Comparison of ENCODE assay signal across 10 cellular contexts in genomic region chr1:205344010-205344808, GRCh38. TPM values are rescaled to one million over a fixed set of nuclear protein-coding genes. Genes with fewer than 3 reads are reported as not detected.
DNase-seq lines count a peak whose midpoint lies in the region; ATAC-seq and TF ChIP-seq lines count a peak whose summit lies in the region.
"Had no signal": no experiment of that assay in that cellular context is flagged by ENCODE, and none has a peak within 500 bp of the region (broad histone marks: within the 10 kb centered on the region; RNA-seq: fewer than 3 reads in every experiment).

No MANE protein-coding gene starts in this region.

- WGBS in prostate gland = 11% methylated on average over 35 of the region's 63 CpGs

- intact Hi-C loops in lower lobe of right lung (cut with DNase I) (no loop called here), prostate gland (cut with DNase I) (no loop called here)

- peaks cover 11% of the 10 kb centered on the region for H3K4me1 Mint-ChIP-seq in stimulated activated effector memory CD8-positive, alpha-beta T cell treated with anti-CD3 and anti-CD28 coated beads, Interleukin-12 subunit alpha, Interleukin-12 subunit beta, amount 100 ng/mL, for 72 hours

- 0 out of 2 replicates have a peak, but pooled peaks have one; percentile 7 for TF ChIP-seq CTCF in LNCAP (IDR thresholded peaks at IDR 0.05)
- no peak for TF ChIP-seq CTCF in lower lobe of right lung (IDR thresholded peaks at IDR 0.05)
- TF ChIP-seq CTCF in prostate gland (IDR thresholded peaks at IDR 0.05) = no peak

- H3K36me3 ChIP-seq in lower lobe of right lung = no peaks in the 10 kb centered on the region
- no peaks in the 10 kb centered on the region for H3K36me3 ChIP-seq in prostate gland

- H3K4me3 ChIP-seq in lower lobe of right lung (peak overlapping the region; percentile 42), prostate gland (peak overlapping the region in 1 of 2 donors; percentile 16)

- no peak for TF ChIP-seq POLR2A in prostate gland (IDR thresholded peaks at IDR 0.05)

- H3K9me3 Mint-ChIP-seq in stimulated activated effector memory CD8-positive, alpha-beta T cell treated with anti-CD3 and anti-CD28 coated beads, Interleukin-12 subunit alpha, Interleukin-12 subunit beta, amount 100 ng/mL, for 72 hours = no peaks in the 10 kb centered on the region

- H3K9me3 ChIP-seq in lower lobe of right lung = no peaks in the 10 kb centered on the region
- no peaks in the 10 kb centered on the region for H3K9me3 ChIP-seq in prostate gland

- no peak overlapping the region for H3K27ac Mint-ChIP-seq in stimulated activated effector memory CD8-positive, alpha-beta T cell treated with anti-CD3 and anti-CD28 coated beads, Interleukin-12 subunit alpha, Interleukin-12 subunit beta, amount 100 ng/mL, for 72 hours

- H3K4me1 ChIP-seq in lower lobe of right lung (peaks cover 15% of the 10 kb centered on the region), prostate gland (replicated peaks) (peaks cover 12% of the 10 kb centered on the region)

- no peaks in the 10 kb centered on the region for H3K36me3 Mint-ChIP-seq in stimulated activated effector memory CD8-positive, alpha-beta T cell treated with anti-CD3 and anti-CD28 coated beads, Interleukin-12 subunit alpha, Interleukin-12 subunit beta, amount 100 ng/mL, for 72 hours

- peak; percentile 60 to 74 for ATAC-seq in lower lobe of right lung
- peak; percentile 58 for ATAC-seq in stimulated activated effector memory CD8-positive, alpha-beta T cell treated with anti-CD3 and anti-CD28 coated beads, Interleukin-12 subunit alpha, Interleukin-12 subunit beta, amount 100 ng/mL, for 72 hours

- peak overlapping the region; percentile 59 for H3K4me3 Mint-ChIP-seq in stimulated activated effector memory CD8-positive, alpha-beta T cell treated with anti-CD3 and anti-CD28 coated beads, Interleukin-12 subunit alpha, Interleukin-12 subunit beta, amount 100 ng/mL, for 72 hours

- H3K27me3 ChIP-seq in lower lobe of right lung (ENCODE audit: low read depth) = peaks cover 45% of the 10 kb centered on the region
- peaks cover 6% of the 10 kb centered on the region for H3K27me3 ChIP-seq in prostate gland (replicated peaks; ENCODE audit: insufficient read depth)

- H3K27ac ChIP-seq in lower lobe of right lung = no peak overlapping the region
- no peak overlapping the region for H3K27ac ChIP-seq in prostate gland

- peak; percentile 37 for DNase-seq in activated CD4-positive, CD25-positive, alpha-beta regulatory T cell treated with anti-CD3 and anti-CD28 coated beads, Interleukin-2, amount 50 U/mL, for 72 hours
- DNase-seq in cerebellum (ENCODE audit: low spot score) = peak; percentile 50
- DNase-seq in lower lobe of right lung = peak; percentile 62
- no peak for DNase-seq in stimulated activated effector memory CD8-positive, alpha-beta T cell treated with anti-CD3 and anti-CD28 coated beads, Interleukin-12 subunit alpha, Interleukin-12 subunit beta, amount 100 ng/mL, for 72 hours (ENCODE audit: low spot score in 2 of 2)
- DNase-seq in NCI-H128 (lab: John Stamatoyannopoulos, UW; ENCODE audit: unreplicated experiment) = no peak
- DNase-seq in dermis blood vessel endothelial cell = no peak
- DNase-seq in prostate gland (ENCODE audit: low spot score) = no peak

RNA-seq across cellular contexts. Expression of gene KLHDC8A, which starts 12.5 kb away (rescaled TPM):
- total RNA-seq in cerebellum = 28.9 TPM
- total RNA-seq in lower lobe of right lung = 0.97 TPM
- not detected in 2 replicates for total RNA-seq in dermis blood vessel endothelial cell
- total RNA-seq in prostate gland = 10 to 100 TPM in 1 of 2 donors, not detected in 1; 15.6 TPM
- total RNA-seq: LHCN-M2, lung microvascular endothelial cell had no signal

RNA-seq across cellular contexts. Expression of gene NUAK2, which starts 22.7 kb away (rescaled TPM):
- total RNA-seq in cerebellum = 1.3 TPM
- 6.8 TPM for total RNA-seq in lower lobe of right lung
- 4.6 and 5.0 TPM in 2 replicates for total RNA-seq in dermis blood vessel endothelial cell
- total RNA-seq in prostate gland = 10 to 100 TPM in 1 of 2 donors, 1 to 10 TPM in 1; 3.7 to 20.0 TPM

Comparison
In these comparisons a context has a peak if more than half of its experiments do, and no peak if none do; other contexts are left out.
1. DNase-seq: peak in activated CD4-positive, CD25-positive, alpha-beta regulatory T cell treated with anti-CD3 and anti-CD28 coated beads, Interleukin-2, amount 50 U/mL, for 72 hours (single experiment), cerebellum (single experiment) and lower lobe of right lung (single experiment); none in stimulated activated effector memory CD8-positive, alpha-beta T cell treated with anti-CD3 and anti-CD28 coated beads, Interleukin-12 subunit alpha, Interleukin-12 subunit beta, amount 100 ng/mL, for 72 hours (0 of 2), NCI-H128 (single experiment), dermis blood vessel endothelial cell (single experiment) and prostate gland (single experiment).